1 cellular context compared by ENCODE assay signal in the genomic region with DNA sequence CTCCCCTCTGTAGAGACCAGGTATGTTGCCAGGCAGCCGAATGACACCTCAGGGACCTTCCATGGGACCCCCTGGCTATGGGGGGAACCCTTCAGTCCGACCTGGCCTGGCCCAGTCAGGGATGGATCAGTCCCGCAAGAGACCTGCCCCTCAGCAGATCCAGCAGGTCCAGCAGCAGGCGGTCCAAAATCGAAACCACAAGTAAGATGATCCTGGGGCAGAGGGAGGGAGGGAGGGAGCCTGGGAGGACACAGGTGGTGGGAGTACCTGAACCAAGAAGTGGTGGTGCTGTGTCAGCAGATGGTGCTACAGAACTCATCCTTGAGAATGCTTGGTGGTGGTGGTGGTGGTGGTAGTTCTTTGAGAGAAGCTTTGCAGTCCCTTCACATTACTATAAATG.
TF ChIP-seq lines count a peak whose summit lies in the region.

No MANE protein-coding gene starts in this region.

TF ChIP-seq in liver, 16 proteins besides CTCF, POLR2A, EP300 and RAD21 (continued from another document):
- TF ChIP-seq HNF4G (IDR thresholded peaks at IDR 0.05) = no peak
- no peak for TF ChIP-seq SP1 (IDR thresholded peaks at IDR 0.05)
